ENCODE assay signal across 9 cellular contexts in genomic region chr12:32895688-32896437, GRCh38. TPM values are rescaled to one million over a fixed set of nuclear protein-coding genes. Genes with fewer than 3 reads are reported as not detected.
A peak's percentile ranks its signal among the peaks of the same experiment; 100 is the strongest.
DNase-seq lines count a peak whose midpoint lies in the region; ATAC-seq lines count a peak whose summit lies in the region.
"Had no signal": no experiment of that assay in that cellular context is flagged by ENCODE, and none has a peak within 500 bp of the region (broad histone marks: within the 10 kb centered on the region; RNA-seq: fewer than 3 reads in every experiment).

No MANE protein-coding gene starts in this region.

- DNase-seq in activated CD4-positive, alpha-beta T cell treated with anti-CD3 and anti-CD28 coated beads for 36 hours, result peak; percentile 13
- DNase-seq in activated CD4-positive, alpha-beta T cell treated with anti-CD3 and anti-CD28 coated beads for 48 hours, result no peak
- DNase-seq in activated CD4-positive, alpha-beta memory T cell treated with anti-CD3 and anti-CD28 coated beads for 36 hours, result no peak
- DNase-seq in left ventricle myocardium superior (peak; percentile 60), sciatic nerve (ENCODE audit: low spot score) (no peak), T-helper 9 cell (no peak), DMS79 (lab: John Stamatoyannopoulos, UW) (no peak)
- DNase-seq: DND-41 had no signal

- peaks cover 15% of the 10 kb centered on the region for H3K4me1 Mint-ChIP-seq in activated CD4-positive, alpha-beta T cell treated with anti-CD3 and anti-CD28 coated beads for 36 hours
- peaks cover 12% of the 10 kb centered on the region for H3K4me1 Mint-ChIP-seq in activated CD4-positive, alpha-beta memory T cell treated with anti-CD3 and anti-CD28 coated beads for 36 hours (ENCODE audit: low read depth)

- no peaks in the 10 kb centered on the region for H3K9me3 Mint-ChIP-seq in activated CD4-positive, alpha-beta T cell treated with anti-CD3 and anti-CD28 coated beads for 36 hours (ENCODE audit: low read depth)
- H3K9me3 Mint-ChIP-seq in activated CD4-positive, alpha-beta memory T cell treated with anti-CD3 and anti-CD28 coated beads for 36 hours, result no peaks in the 10 kb centered on the region

- no peaks in the 10 kb centered on the region for H3K36me3 Mint-ChIP-seq in activated CD4-positive, alpha-beta T cell treated with anti-CD3 and anti-CD28 coated beads for 36 hours (ENCODE audit: low read depth)
- no peaks in the 10 kb centered on the region for H3K36me3 Mint-ChIP-seq in activated CD4-positive, alpha-beta memory T cell treated with anti-CD3 and anti-CD28 coated beads for 36 hours

- H3K27me3 Mint-ChIP-seq in activated CD4-positive, alpha-beta T cell treated with anti-CD3 and anti-CD28 coated beads for 36 hours, result peaks cover 50% of the 10 kb centered on the region
- peaks cover 52% of the 10 kb centered on the region for H3K27me3 Mint-ChIP-seq in activated CD4-positive, alpha-beta memory T cell treated with anti-CD3 and anti-CD28 coated beads for 36 hours

- no peak overlapping the region for H3K27ac Mint-ChIP-seq in activated CD4-positive, alpha-beta T cell treated with anti-CD3 and anti-CD28 coated beads for 36 hours
- H3K27ac Mint-ChIP-seq in activated CD4-positive, alpha-beta memory T cell treated with anti-CD3 and anti-CD28 coated beads for 36 hours, result no peak overlapping the region

- CTCF ChIA-PET in activated CD4-positive, alpha-beta T cell treated with anti-CD3 and anti-CD28 coated beads for 36 hours (lab: Charles Lee), result no interaction called here
- CTCF ChIA-PET in activated CD4-positive, alpha-beta memory T cell treated with anti-CD3 and anti-CD28 coated beads for 36 hours (lab: Charles Lee), result interaction anchor here (1.5 kb wide), 1 partner anchor 140 kb away, joined by 6 read pairs; the partner anchor contains the start of gene YARS2

- H3K4me3 Mint-ChIP-seq in activated CD4-positive, alpha-beta T cell treated with anti-CD3 and anti-CD28 coated beads for 36 hours, result peak overlapping the region; percentile 62
- H3K4me3 Mint-ChIP-seq in activated CD4-positive, alpha-beta memory T cell treated with anti-CD3 and anti-CD28 coated beads for 36 hours, result peak overlapping the region; percentile 60

- peak; percentile 23 for ATAC-seq in activated CD4-positive, alpha-beta T cell treated with anti-CD3 and anti-CD28 coated beads for 36 hours
- ATAC-seq in left ventricle myocardium superior (peak; percentile 19), sciatic nerve (peak; percentile 38), HG02798 (IDR thresholded peaks at IDR 0.05; ENCODE audit: poor library complexity, unreplicated experiment) (no peak)

- POLR2A ChIA-PET in activated CD4-positive, alpha-beta T cell treated with anti-CD3 and anti-CD28 coated beads for 36 hours (lab: Charles Lee), result no interaction called here
- POLR2A ChIA-PET in activated CD4-positive, alpha-beta memory T cell treated with anti-CD3 and anti-CD28 coated beads for 36 hours (lab: Charles Lee), result no interaction called here

- intact Hi-C loops in activated CD4-positive, alpha-beta T cell treated with anti-CD3 and anti-CD28 coated beads for 36 hours (cut with DNase I, micrococcal nuclease), result no loop called here
- intact Hi-C loops in activated CD4-positive, alpha-beta memory T cell treated with anti-CD3 and anti-CD28 coated beads for 36 hours (cut with micrococcal nuclease), result loop anchor here (5.0 kb wide), 1 partner anchor 1126 kb away; the partner anchor contains the start of gene ALG10
- intact Hi-C loops in left ventricle myocardium superior (cut with micrococcal nuclease), result loop anchor here (10.0 kb wide), 1 partner anchor 101 kb away; no protein-coding TSS in a partner anchor
- intact Hi-C loops in sciatic nerve (cut with DNase I), result no loop called here

RNA-seq across cellular contexts. Expression of gene PKP2, which starts 0.7 kb away (rescaled TPM):
- total RNA-seq in activated CD4-positive, alpha-beta T cell treated with anti-CD3 and anti-CD28 coated beads for 36 hours, result under 1 TPM; 0.11 to 0.30 TPM
- under 1 TPM; 0.21 to 0.36 TPM for total RNA-seq in activated CD4-positive, alpha-beta memory T cell treated with anti-CD3 and anti-CD28 coated beads for 36 hours
- total RNA-seq in left ventricle myocardium superior (423 TPM), sciatic nerve (25.9 TPM)

Comparison
In these comparisons a context has a peak if more than half of its experiments do, and no peak if none do; other contexts are left out.
1. DNase-seq: peak in activated CD4-positive, alpha-beta T cell treated with anti-CD3 and anti-CD28 coated beads for 36 hours (single experiment) and left ventricle myocardium superior (single experiment); none in activated CD4-positive, alpha-beta T cell treated with anti-CD3 and anti-CD28 coated beads for 48 hours (single experiment), activated CD4-positive, alpha-beta memory T cell treated with anti-CD3 and anti-CD28 coated beads for 36 hours (single experiment), sciatic nerve (single experiment), T-helper 9 cell (single experiment) and DMS79 (single experiment).
2. RNA of gene PKP2, which starts 0.7 kb away (total RNA-seq): 423 TPM in left ventricle myocardium superior (single experiment) and 25.9 TPM in sciatic nerve (single experiment); 0.21 to 0.36 TPM in activated CD4-positive, alpha-beta memory T cell treated with anti-CD3 and anti-CD28 coated beads for 36 hours and 0.11 to 0.30 TPM in activated CD4-positive, alpha-beta T cell treated with anti-CD3 and anti-CD28 coated beads for 36 hours; every median in the first group is over 10 times any median in the second.
3. intact Hi-C loops: an anchor here in activated CD4-positive, alpha-beta memory T cell treated with anti-CD3 and anti-CD28 coated beads for 36 hours (5.0 kb wide) and left ventricle myocardium superior (10.0 kb wide); none called in activated CD4-positive, alpha-beta T cell treated with anti-CD3 and anti-CD28 coated beads for 36 hours and sciatic nerve.